ENCODE assay signal across 11 cellular contexts in the genomic region with DNA sequence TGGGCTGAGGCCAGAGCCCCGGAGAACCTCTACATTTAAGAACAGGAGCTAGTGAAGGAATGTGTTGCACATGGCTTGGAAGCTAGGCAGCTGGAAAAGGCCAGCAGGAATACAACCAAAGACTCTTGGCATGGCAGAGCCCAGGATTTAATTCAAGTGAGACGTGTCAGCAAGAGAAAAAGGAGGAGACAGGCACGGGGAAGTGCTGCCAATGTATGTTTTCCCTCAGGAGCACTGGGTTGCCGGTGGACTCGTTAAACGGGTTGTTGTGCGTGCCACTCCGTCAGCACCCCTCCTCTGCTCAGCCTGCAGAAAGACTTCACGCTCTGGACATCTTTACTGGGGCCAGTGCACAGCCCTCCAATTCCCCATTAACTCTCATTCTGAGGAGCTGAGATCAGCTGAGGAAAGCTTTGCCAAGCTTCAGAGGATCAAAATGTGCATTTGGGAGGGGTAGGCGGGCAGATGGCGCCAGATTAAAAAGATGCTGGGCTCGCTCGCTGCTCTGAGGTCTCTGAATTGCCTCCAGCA.
A peak's percentile ranks its signal among the peaks of the same experiment; 100 is the strongest.
DNase-seq lines count a peak whose midpoint lies in the region; ATAC-seq and TF ChIP-seq lines count a peak whose summit lies in the region.
"Had no signal": no experiment of that assay in that cellular context is flagged by ENCODE, and none has a peak within 500 bp of the region (broad histone marks: within the 10 kb centered on the region; RNA-seq: fewer than 3 reads in every experiment).

No MANE protein-coding gene starts in this region.

- H3K4me3 ChIP-seq in left ventricle myocardium inferior (peak overlapping the region; percentile 43), rectal smooth muscle tissue (ENCODE audit: low read length) (peak overlapping the region; percentile 45)

- peaks cover 71% of the 10 kb centered on the region for H3K4me1 ChIP-seq in left ventricle myocardium inferior
- peaks cover 54% of the 10 kb centered on the region for H3K4me1 ChIP-seq in rectal smooth muscle tissue (ENCODE audit: control insufficient read depth, insufficient read depth, low read length)

- ATAC-seq in HG03378 (IDR thresholded peaks at IDR 0.05; ENCODE audit: unreplicated experiment), result no peak

- peak; percentile 22 for TF ChIP-seq CTCF in AG09319 (IDR thresholded peaks at IDR 0.05; ENCODE audit: low read depth, low read length)
- TF ChIP-seq CTCF in left ventricle myocardium inferior (IDR thresholded peaks at IDR 0.05; ENCODE audit: borderline replicate concordance), result no peak

- H3K36me3 ChIP-seq in left ventricle myocardium inferior (no peaks in the 10 kb centered on the region), rectal smooth muscle tissue (ENCODE audit: control insufficient read depth, insufficient read depth, low read length) (no peaks in the 10 kb centered on the region)

- peaks cover 5% of the 10 kb centered on the region for H3K9me3 ChIP-seq in left ventricle myocardium inferior (replicated peaks)

- intact Hi-C loops in left ventricle myocardium inferior (cut with micrococcal nuclease), result no loop called here

- DNase-seq in AG09319 (ENCODE audit: extremely low read depth, low read depth) (peak; percentile 64), amygdala (lab: John Stamatoyannopoulos, UW) (peak in 31 of 56 donors; percentile 2 to 77 (median 34)), left ventricle myocardium inferior (peak; percentile 44), GDM1 (lab: John Stamatoyannopoulos, UW) (no peak), NCI-H510A (lab: John Stamatoyannopoulos, UW) (no peak), activated gamma-delta T cell treated with Interleukin-2 at 50 U/mL for 16 hours (no peak)
- DNase-seq: activated T-cell treated with anti-CD3 and anti-CD28 coated beads, Interleukin-2, amount 50 U/mL, for 1 hour; cerebellar nuclear complex; NCI-H187 had no signal

- H3K27ac ChIP-seq in left ventricle myocardium inferior (replicated peaks) (peak overlapping the region; percentile 72), rectal smooth muscle tissue (ENCODE audit: low read depth, low read length) (peak overlapping the region; percentile 87)

- H3K27me3 ChIP-seq in left ventricle myocardium inferior (ENCODE audit: low read depth) (no peaks in the 10 kb centered on the region), rectal smooth muscle tissue (ENCODE audit: control insufficient read depth, insufficient read depth, low read length) (no peaks in the 10 kb centered on the region)

- no peak overlapping the region for H3K9ac ChIP-seq in rectal smooth muscle tissue (ENCODE audit: low read length)

Comparison
In these comparisons a context has a peak if more than half of its experiments do, and no peak if none do; other contexts are left out.
1. DNase-seq: peak in AG09319 (single experiment), amygdala (31 of 56) and left ventricle myocardium inferior (single experiment); none in GDM1 (single experiment), NCI-H510A (single experiment) and activated gamma-delta T cell treated with Interleukin-2 at 50 U/mL for 16 hours (single experiment).